ENCODE assay signal across 30 cellular contexts in genomic region chr16:83951544-83951943, GRCh38. TPM values are rescaled to one million over a fixed set of nuclear protein-coding genes. Genes with fewer than 3 reads are reported as not detected.
"Had no signal": no experiment of that assay in that cellular context is flagged by ENCODE, and none has a peak within 500 bp of the region (broad histone marks: within the 10 kb centered on the region; RNA-seq: fewer than 3 reads in every experiment).

No MANE protein-coding gene starts in this region.

- H3K9me3 Mint-ChIP-seq: nephron; stimulated activated memory B cell treated with anti-CD40 and anti-IgM and Interleukin-4, amounts not matched to agents 10 μg/mL and 1 μg/mL and 100 μg/mL, for 72 hours; stimulated activated naive CD8-positive, alpha-beta T cell treated with anti-CD3 and anti-CD28 coated beads, Interleukin-15, amount 100 ng/mL, for 72 hours had no signal

- H3K36me3 ChIP-seq: heart right ventricle, left ventricle myocardium inferior, neutrophil, prostate gland, suprapubic skin had no signal

- H3K9me3 ChIP-seq: heart right ventricle, left ventricle myocardium inferior, mucosa of descending colon, neutrophil, prostate gland, suprapubic skin, tibial artery had no signal

- H3K27ac ChIP-seq: left ventricle myocardium inferior, suprapubic skin had no signal

- H3K36me3 Mint-ChIP-seq: activated naive CD4-positive, alpha-beta T cell treated with anti-CD3 and anti-CD28 coated beads, Interleukin-2, amount 10 ng/mL, durations not matched to agents 7 days and 5 days; stimulated activated memory B cell treated with anti-CD40 and anti-IgM and Interleukin-4, amounts not matched to agents 10 μg/mL and 1 μg/mL and 100 μg/mL, for 72 hours had no signal

- H3K4me2 ChIP-seq: smooth muscle cell had no signal

- DNase-seq: activated CD4-positive, alpha-beta T cell treated with anti-CD3 and anti-CD28 coated beads for 36 hours; activated CD4-positive, CD25-positive, alpha-beta regulatory T cell; activated CD8-positive, alpha-beta memory T cell treated with anti-CD3 and anti-CD28 coated beads for 24 hours; activated gamma-delta T cell; activated naive CD4-positive, alpha-beta T cell treated with anti-CD3 and anti-CD28 coated beads, Interleukin-2, amount 10 ng/mL, durations not matched to agents 7 days and 5 days; activated T-cell treated with anti-CD3 and anti-CD28 coated beads, Interleukin-2, amount 50 U/mL, for 1 hour; amniotic stem cell; foreskin fibroblast; heart right ventricle; left ventricle myocardium inferior; mucosa of descending colon; stimulated activated CD4-positive, alpha-beta T cell treated with anti-CD3 and anti-CD28 coated beads, Interleukin-1b, Interleukin-23, amount 100 ng/mL, for 48 hours; stimulated activated CD4-positive, alpha-beta T cell treated with anti-CD3 and anti-CD28 coated beads, Interleukin-4, amount 100 ng/mL, for 4 hours; stimulated activated CD8-positive, alpha-beta memory T cell treated with anti-CD3 and anti-CD28 coated beads, Interleukin-4, amount 100 ng/mL, for 48 hours; stimulated activated naive CD8-positive, alpha-beta T cell treated with anti-CD3 and anti-CD28 coated beads, Interleukin-15, amount 100 ng/mL, for 72 hours; T-helper 1 cell; tibial artery had no signal

- ATAC-seq: activated CD4-positive, alpha-beta T cell treated with anti-CD3 and anti-CD28 coated beads for 36 hours; esophagus mucosa; heart right ventricle; mucosa of descending colon; stimulated activated memory B cell treated with anti-CD40 and anti-IgM and Interleukin-4, amounts not matched to agents 10 μg/mL and 1 μg/mL and 100 μg/mL, for 72 hours; stimulated activated naive CD8-positive, alpha-beta T cell treated with anti-CD3 and anti-CD28 coated beads, Interleukin-15, amount 100 ng/mL, for 72 hours had no signal

- H3K4me3 ChIP-seq: heart right ventricle, left ventricle myocardium inferior, mucosa of descending colon, prostate gland, smooth muscle cell, suprapubic skin, tibial artery had no signal

- H3K27me3 ChIP-seq: heart right ventricle, suprapubic skin, tibial artery had no signal

- H3K27ac Mint-ChIP-seq: activated naive CD4-positive, alpha-beta T cell treated with anti-CD3 and anti-CD28 coated beads, Interleukin-2, amount 10 ng/mL, durations not matched to agents 7 days and 5 days; endodermal cell; nephron; stimulated activated memory B cell treated with anti-CD40 and anti-IgM and Interleukin-4, amounts not matched to agents 10 μg/mL and 1 μg/mL and 100 μg/mL, for 72 hours; stimulated activated naive CD8-positive, alpha-beta T cell treated with anti-CD3 and anti-CD28 coated beads, Interleukin-15, amount 100 ng/mL, for 72 hours had no signal

- FAIRE-seq: islet of Langerhans had no signal

- H3K4me3 Mint-ChIP-seq: activated CD4-positive, alpha-beta T cell treated with anti-CD3 and anti-CD28 coated beads for 36 hours; activated naive CD4-positive, alpha-beta T cell treated with anti-CD3 and anti-CD28 coated beads, Interleukin-2, amount 10 ng/mL, durations not matched to agents 7 days and 5 days; endodermal cell; nephron; stimulated activated memory B cell treated with anti-CD40 and anti-IgM and Interleukin-4, amounts not matched to agents 10 μg/mL and 1 μg/mL and 100 μg/mL, for 72 hours had no signal

RNA-seq across cellular contexts. Expression of gene NECAB2, which starts 16.5 kb away (rescaled TPM):
- total RNA-seq: activated CD4-positive, alpha-beta T cell treated with anti-CD3 and anti-CD28 coated beads for 36 hours; esophagus mucosa; glomerular endothelial cell; lung microvascular endothelial cell; osteocyte; suprapubic skin; ureter had no signal
